Comparison of ENCODE assay signal across 8 cellular contexts in the genomic region with DNA sequence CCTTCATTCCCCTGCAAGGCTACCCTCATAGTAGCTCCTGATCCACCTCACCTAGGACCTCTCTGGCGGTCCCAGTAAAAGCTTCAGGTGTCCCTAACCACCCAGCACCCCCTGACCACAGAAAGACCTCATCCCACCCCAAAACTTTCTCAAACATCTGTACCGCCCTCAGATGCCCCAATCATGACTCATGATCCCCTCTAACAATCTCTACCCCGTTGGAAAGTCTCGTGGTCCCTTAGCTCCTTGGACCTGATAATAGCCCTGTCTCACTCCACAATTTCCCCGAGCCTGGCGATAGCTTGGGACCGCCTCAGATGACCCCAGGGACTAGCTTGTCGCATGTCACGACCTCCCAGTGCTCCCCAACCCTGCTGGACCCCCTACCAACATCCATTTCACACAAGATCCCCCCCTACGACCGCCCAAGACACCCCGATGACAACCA. TPM values are rescaled to one million over a fixed set of nuclear protein-coding genes. Genes with fewer than 3 reads are reported as not detected.
DNase-seq lines count a peak whose midpoint lies in the region; ATAC-seq, FAIRE-seq and TF ChIP-seq lines count a peak whose summit lies in the region.

No MANE protein-coding gene starts in this region.

- peak overlapping the region; percentile 98 for H2AFZ ChIP-seq in K562 (ENCODE audit: low read depth, low read length)

- H4K20me1 ChIP-seq in BLaER1 treated with 17β-estradiol and CSF1 and Interleukin-3, amounts not matched to agents 10 nM and 100 nM, result peaks cover 20 to 51% (median 45%) of the 10 kb centered on the region in 11 experiments
- peaks cover 13% of the 10 kb centered on the region for H4K20me1 ChIP-seq in K562 (replicated peaks; ENCODE audit: control insufficient read depth, insufficient read depth, low read length)

- no peak for TF ChIP-seq POLR2A in K562 (conservative IDR thresholded peaks at IDR 0.05)
- TF ChIP-seq POLR2A in upper lobe of left lung (IDR thresholded peaks at IDR 0.05), result no peak

- peaks cover 15 to 41% (median 24%) of the 10 kb centered on the region in 11 experiments; a peak in 21 of 22 replicates for H3K36me3 ChIP-seq in BLaER1 treated with 17β-estradiol and CSF1 and Interleukin-3, amounts not matched to agents 10 nM and 100 nM
- H3K36me3 ChIP-seq in K562 (ENCODE audit: control insufficient read depth, insufficient read depth, low read length) (peaks cover 29% of the 10 kb centered on the region; the same call in 2 of the 3 replicates), lower lobe of right lung (peaks cover 16% of the 10 kb centered on the region), upper lobe of left lung (peaks cover 0 to 13% (median 2%) of the 10 kb centered on the region in 4 donors)

- WGBS in K562 (ENCODE audit: insufficient coverage, low coverage, missing lambda C conversion rate), result 1% methylated on average over 9 of the region's 12 CpGs
- 1% methylated on average over 12 of the region's 12 CpGs for WGBS in upper lobe of left lung, 2 donors

- DNase-seq in KG1 (lab: John Stamatoyannopoulos, UW) (peak; percentile 18), K562 (ENCODE audit: extremely low read depth in 1 of 4, low spot score in 3 of 4) (peak; percentile 32 to 56 (median 42)), lower lobe of right lung (no peak), upper lobe of left lung (no peak), GF-D8 (lab: John Stamatoyannopoulos, UW) (no peak)

- POLR2A ChIA-PET in K562 (lab: Yijun Ruan, JAX), result interaction anchor here (0.5 to 3.1 kb wide), 12 partner anchors 11 to 212 kb away, joined by 3 to 28 read pairs (median 4); a partner anchor contains a TSS

- H3K4me1 ChIP-seq in BLaER1 treated with 17β-estradiol and CSF1 and Interleukin-3, amounts not matched to agents 10 nM and 100 nM, result peaks cover 34 to 55% (median 50%) of the 10 kb centered on the region in 10 experiments
- H3K4me1 ChIP-seq in K562 (replicated peaks in 1 of 2; ENCODE audit: control insufficient read depth in 2 of 2, insufficient read depth in 2 of 2, low read length in 2 of 2), result peaks cover 4 to 26% of the 10 kb centered on the region in 2 experiments; a peak in 4 of 5 replicates
- peaks cover 26% of the 10 kb centered on the region for H3K4me1 ChIP-seq in lower lobe of right lung
- peaks cover 20 to 30% (median 22%) of the 10 kb centered on the region in 4 donors for H3K4me1 ChIP-seq in upper lobe of left lung

- FAIRE-seq in K562 (lab: Jason Lieb, UNC), result peak; percentile 55

- TSS peak; percentile 67 for BruUV-seq in K562 (replicated peaks; lab: Mats Ljungman, UMichigan)

- in situ Hi-C loops in K562 (cut with MboI), result no loop called here

- intact Hi-C loops in K562 (cut with micrococcal nuclease) (no loop called here), lower lobe of right lung (cut with DNase I) (no loop called here)

- H3K27me3 ChIP-seq in BLaER1 treated with 17β-estradiol and CSF1 and Interleukin-3, amounts not matched to agents 10 nM and 100 nM, result no peaks in the 10 kb centered on the region
- H3K27me3 ChIP-seq in K562 (ENCODE audit: control insufficient read depth in 2 of 2, insufficient read depth in 2 of 2, low read length in 2 of 2) (no peaks in the 10 kb centered on the region), lower lobe of right lung (ENCODE audit: low read depth) (no peaks in the 10 kb centered on the region), upper lobe of left lung (no peaks in the 10 kb centered on the region)

- TF ChIP-seq RAD21 in K562 (CRISPR knock-in tag; conservative IDR thresholded peaks at IDR 0.05 in 1 of 2, IDR thresholded peaks at IDR 0.05 in 1 of 2), result no peak

- CTCF ChIA-PET in K562 (lab: Yijun Ruan, JAX; ENCODE audit: low intra/inter-chr PET ratio), result no interaction called here

- H3K27ac ChIP-seq in BLaER1 treated with 17β-estradiol and CSF1 and Interleukin-3, amounts not matched to agents 10 nM and 100 nM, result peak overlapping the region; percentile 95 to 99 (median 98)
- H3K27ac ChIP-seq in K562 (ENCODE audit: extremely low read depth, low read depth, low read length) (peak overlapping the region; percentile 96), lower lobe of right lung (peak overlapping the region; percentile 92), upper lobe of left lung (peak overlapping the region; percentile 91 to 95 (median 93))

- H3K9me3 ChIP-seq in BLaER1 treated with 17β-estradiol and CSF1 and Interleukin-3, amounts not matched to agents 10 nM and 100 nM (replicated peaks in 1 of 11), result no peaks in the 10 kb centered on the region
- H3K9me3 ChIP-seq in K562 (replicated peaks; ENCODE audit: control insufficient read depth, insufficient read depth, low read depth, low read length), result no peaks in the 10 kb centered on the region
- H3K9me3 ChIP-seq in lower lobe of right lung, result no peaks in the 10 kb centered on the region
- no peaks in the 10 kb centered on the region for H3K9me3 ChIP-seq in upper lobe of left lung

- peak overlapping the region; percentile 97 to 100 (median 99) for H3K9ac ChIP-seq in BLaER1 treated with 17β-estradiol and CSF1 and Interleukin-3, amounts not matched to agents 10 nM and 100 nM
- peak overlapping the region; percentile 98 to 100 for H3K9ac ChIP-seq in K562 (ENCODE audit: insufficient read depth in 1 of 2, low read depth in 2 of 2, low read length in 2 of 2)

- H3K79me2 ChIP-seq in K562 (ENCODE audit: control insufficient read depth, insufficient read depth, low read length), result peaks cover 44% of the 10 kb centered on the region

- peak overlapping the region; percentile 89 to 100 (median 96) for H3K4me3 ChIP-seq in BLaER1 treated with 17β-estradiol and CSF1 and Interleukin-3, amounts not matched to agents 10 nM and 100 nM
- H3K4me3 ChIP-seq in K562 (peak overlapping the region; percentile 90), lower lobe of right lung (peak overlapping the region; percentile 90), upper lobe of left lung (peak overlapping the region; percentile 75 to 96 (median 84))

- TF ChIP-seq CTCF in K562 (IDR thresholded peaks at IDR 0.05 in 2 of 3, conservative IDR thresholded peaks at IDR 0.05 in 1 of 3; ENCODE audit: insufficient read depth in 2 of 3, low read depth in 1 of 3, low read length in 3 of 3) (no peak), lower lobe of right lung (IDR thresholded peaks at IDR 0.05) (no peak), upper lobe of left lung (IDR thresholded peaks at IDR 0.05) (no peak)

- TF ChIP-seq EP300 in K562 (IDR thresholded peaks at IDR 0.05; ENCODE audit: low read length), result no peak
- TF ChIP-seq EP300 in upper lobe of left lung (IDR thresholded peaks at IDR 0.05), result no peak

- peak overlapping the region; percentile 90 to 98 (median 97) for H3K4me2 ChIP-seq in BLaER1 treated with 17β-estradiol and CSF1 and Interleukin-3, amounts not matched to agents 10 nM and 100 nM
- H3K4me2 ChIP-seq in K562 (ENCODE audit: insufficient read depth, low read length), result peak overlapping the region; percentile 97

- no peaks in the 10 kb centered on the region for H3K9me1 ChIP-seq in K562 (ENCODE audit: control insufficient read depth, insufficient read depth, low read length)

- ATAC-seq in K562 (no peak), lower lobe of right lung (no peak), upper lobe of left lung (ENCODE audit: low FRiP score in 2 of 2) (no peak), HG02642 (IDR thresholded peaks at IDR 0.05; ENCODE audit: poor library complexity, unreplicated experiment) (no peak), HG02610 (IDR thresholded peaks at IDR 0.05; ENCODE audit: unreplicated experiment) (no peak)

RNA-seq across cellular contexts. Expression of a gene that starts 0.5 kb away (rescaled TPM):
- total RNA-seq in K562 (2011; cell fraction: chromatin; rRNA removed; ENCODE audit: low replicate concordance), result 29.3 and 88.6 TPM in 2 replicates
- total RNA-seq in K562 (2011; cell fraction: nucleolus; rRNA removed), result 66.7 and 67.1 TPM in 2 replicates
- total RNA-seq in K562 (2011; cell fraction: nucleoplasm; rRNA removed), result 50.4 and 52.5 TPM in 2 replicates
- total RNA-seq in K562 (2014; rRNA removed) (367 and 490 TPM in 2 replicates), K562 (2014; rRNA removed; fragmentation: Illumina TruSeq; extraction: Trizol) (42.7 and 63.3 TPM in 2 replicates), K562 (2015; rRNA removed; fragmentation: Illumina TruSeq; extraction: Trizol) (268 and 274 TPM in 2 replicates), K562 (2021) (335 and 348 TPM in 2 replicates), lower lobe of right lung (150 TPM), upper lobe of left lung (100 to 1,000 TPM in 4 of 6 donors, 10 to 100 TPM in 2; 87.3 to 238 (median 157) TPM)
- polyA plus RNA-seq in K562 (2011; rRNA removed) (84.9 and 133 TPM in 2 replicates), K562 (2014; fragmentation: Illumina TruSeq; extraction: Trizol) (307 and 475 TPM in 2 replicates), K562 (2014; fragmentation: Nextera tagmentation; extraction: Ambion mirVana) (100 to 1,000 TPM; 212 to 249 TPM), K562 (2014; rRNA removed) (321 and 486 TPM in 2 replicates)
- 461 and 1,752 TPM in 2 replicates for polyA plus RNA-seq in K562 (2011; cell fraction: cytosol; rRNA removed)
- polyA plus RNA-seq in K562 (2011; cell fraction: nucleus; rRNA removed), result 140 and 189 TPM in 2 replicates
- polyA plus RNA-seq in K562 (2012), result 302 and 461 TPM in 2 replicates
- polyA minus RNA-seq in K562 (2011; rRNA and poly(A)+ RNA removed), result 9.3 and 16.9 TPM in 2 replicates
- 41.1 and 45.0 TPM in 2 replicates for polyA minus RNA-seq in K562 (2011; cell fraction: cytosol; rRNA and poly(A)+ RNA removed)
- 13.3 and 13.9 TPM in 2 replicates for polyA minus RNA-seq in K562 (2011; cell fraction: nucleus; rRNA and poly(A)+ RNA removed)

RNA-seq across cellular contexts. Expression of a gene that starts 1.6 kb away (rescaled TPM):
- total RNA-seq in K562 (2011; cell fraction: chromatin; rRNA removed; ENCODE audit: low replicate concordance), result 3.3 and 9.9 TPM in 2 replicates
- 7.8 and 8.7 TPM in 2 replicates for total RNA-seq in K562 (2011; cell fraction: nucleolus; rRNA removed)
- 5.2 and 5.6 TPM in 2 replicates for total RNA-seq in K562 (2011; cell fraction: nucleoplasm; rRNA removed)
- total RNA-seq in K562 (2014; rRNA removed) (1.9 and 3.1 TPM in 2 replicates), K562 (2014; rRNA removed; fragmentation: Illumina TruSeq; extraction: Trizol) (0.89 and 1.1 TPM in 2 replicates), K562 (2015; rRNA removed; fragmentation: Illumina TruSeq; extraction: Trizol) (0.76 and 1.1 TPM in 2 replicates), K562 (2021) (2.1 and 2.3 TPM in 2 replicates), lower lobe of right lung (8.1 TPM), upper lobe of left lung (10 to 100 TPM in 3 of 6 donors, 1 to 10 TPM in 3; 4.1 to 38.8 (median 9.3) TPM)
- polyA plus RNA-seq in K562 (2011; rRNA removed) (1.0 and 1.9 TPM in 2 replicates), K562 (2014; fragmentation: Illumina TruSeq; extraction: Trizol) (0.86 and 1.3 TPM in 2 replicates), K562 (2014; fragmentation: Nextera tagmentation; extraction: Ambion mirVana) (under 1 TPM; 0.03 to 0.06 TPM), K562 (2014; rRNA removed) (1.9 and 3.4 TPM in 2 replicates)
- 2.2 and 2.7 TPM in 2 replicates for polyA plus RNA-seq in K562 (2011; cell fraction: cytosol; rRNA removed)
- polyA plus RNA-seq in K562 (2011; cell fraction: nucleus; rRNA removed), result 4.0 and 5.0 TPM in 2 replicates
- 1.1 and 2.2 TPM in 2 replicates for polyA plus RNA-seq in K562 (2012)
- polyA minus RNA-seq in K562 (2011; rRNA and poly(A)+ RNA removed), result 0.77 and 0.84 TPM in 2 replicates
- 0.57 and 0.73 TPM in 2 replicates for polyA minus RNA-seq in K562 (2011; cell fraction: cytosol; rRNA and poly(A)+ RNA removed)
- 1.3 and 1.8 TPM in 2 replicates for polyA minus RNA-seq in K562 (2011; cell fraction: nucleus; rRNA and poly(A)+ RNA removed)

RNA-seq across cellular contexts. Expression of a gene that starts 11.0 kb away (rescaled TPM):
- 3.5 and 9.3 TPM in 2 replicates for total RNA-seq in K562 (2011; cell fraction: chromatin; rRNA removed; ENCODE audit: low replicate concordance)
- 6.8 and 8.0 TPM in 2 replicates for total RNA-seq in K562 (2011; cell fraction: nucleolus; rRNA removed)
- total RNA-seq in K562 (2011; cell fraction: nucleoplasm; rRNA removed), result 3.4 and 3.8 TPM in 2 replicates
- total RNA-seq in K562 (2014; rRNA removed) (2.4 and 4.0 TPM in 2 replicates), K562 (2014; rRNA removed; fragmentation: Illumina TruSeq; extraction: Trizol) (0.61 and 0.62 TPM in 2 replicates), K562 (2015; rRNA removed; fragmentation: Illumina TruSeq; extraction: Trizol) (0.91 and 1.7 TPM in 2 replicates), K562 (2021) (1.7 and 2.2 TPM in 2 replicates), lower lobe of right lung (76.7 TPM), upper lobe of left lung (100 to 1,000 TPM in 4 of 6 donors, 10 to 100 TPM in 2; 20.6 to 414 (median 115) TPM)
- polyA plus RNA-seq in K562 (2011; rRNA removed) (1.0 and 2.4 TPM in 2 replicates), K562 (2014; fragmentation: Illumina TruSeq; extraction: Trizol) (0.59 and 1.0 TPM in 2 replicates), K562 (2014; fragmentation: Nextera tagmentation; extraction: Ambion mirVana) (under 1 TPM; 0.15 TPM), K562 (2014; rRNA removed) (2.7 and 3.1 TPM in 2 replicates)
- 2.7 and 2.8 TPM in 2 replicates for polyA plus RNA-seq in K562 (2011; cell fraction: cytosol; rRNA removed)
- polyA plus RNA-seq in K562 (2011; cell fraction: nucleus; rRNA removed), result 5.7 and 7.4 TPM in 2 replicates
- 1.5 and 4.5 TPM in 2 replicates for polyA plus RNA-seq in K562 (2012)
- polyA minus RNA-seq in K562 (2011; rRNA and poly(A)+ RNA removed), result 0.42 and 0.54 TPM in 2 replicates
- polyA minus RNA-seq in K562 (2011; cell fraction: cytosol; rRNA and poly(A)+ RNA removed), result 1.1 and 1.4 TPM in 2 replicates
- polyA minus RNA-seq in K562 (2011; cell fraction: nucleus; rRNA and poly(A)+ RNA removed), result 1.00 and 1.8 TPM in 2 replicates

RNA-seq across cellular contexts. Expression of a gene that starts 32.7 kb away (rescaled TPM):
- total RNA-seq in K562 (2011; cell fraction: chromatin; rRNA removed; ENCODE audit: low replicate concordance), result not detected in 2 replicates
- total RNA-seq in K562 (2011; cell fraction: nucleolus; rRNA removed), result 0.17 TPM in 1 of 2 replicates, not detected in the other
- not detected in 2 replicates for total RNA-seq in K562 (2011; cell fraction: nucleoplasm; rRNA removed)
- total RNA-seq in K562 (2014; rRNA removed) (not detected in 2 replicates), K562 (2014; rRNA removed; fragmentation: Illumina TruSeq; extraction: Trizol) (not detected in 2 replicates), K562 (2015; rRNA removed; fragmentation: Illumina TruSeq; extraction: Trizol) (not detected in 2 replicates), K562 (2021) (not detected in 2 replicates), lower lobe of right lung (not detected), upper lobe of left lung (not detected)
- polyA plus RNA-seq in K562 (2011; rRNA removed) (not detected in 2 replicates), K562 (2014; fragmentation: Illumina TruSeq; extraction: Trizol) (not detected in 2 replicates), K562 (2014; fragmentation: Nextera tagmentation; extraction: Ambion mirVana) (not detected), K562 (2014; rRNA removed) (not detected in 2 replicates)
- not detected in 2 replicates for polyA plus RNA-seq in K562 (2011; cell fraction: cytosol; rRNA removed)
- not detected in 2 replicates for polyA plus RNA-seq in K562 (2011; cell fraction: nucleus; rRNA removed)
- not detected in 2 replicates for polyA plus RNA-seq in K562 (2012)
- polyA minus RNA-seq in K562 (2011; rRNA and poly(A)+ RNA removed), result not detected in 2 replicates
- not detected in 2 replicates for polyA minus RNA-seq in K562 (2011; cell fraction: cytosol; rRNA and poly(A)+ RNA removed)
- not detected in 2 replicates for polyA minus RNA-seq in K562 (2011; cell fraction: nucleus; rRNA and poly(A)+ RNA removed)

RNA-seq across cellular contexts. Expression of a gene that starts 51.8 kb away (rescaled TPM):
- total RNA-seq in K562 (2011; cell fraction: chromatin; rRNA removed; ENCODE audit: low replicate concordance), result 0.32 TPM in 1 of 2 replicates, not detected in the other
- not detected in 2 replicates for total RNA-seq in K562 (2011; cell fraction: nucleolus; rRNA removed)
- not detected in 2 replicates for total RNA-seq in K562 (2011; cell fraction: nucleoplasm; rRNA removed)
- total RNA-seq in K562 (2014; rRNA removed), result 0.29 TPM in 1 of 2 replicates, not detected in the other
- not detected in 2 replicates for total RNA-seq in K562 (2014; rRNA removed; fragmentation: Illumina TruSeq; extraction: Trizol)
- not detected in 2 replicates for total RNA-seq in K562 (2015; rRNA removed; fragmentation: Illumina TruSeq; extraction: Trizol)
- total RNA-seq in K562 (2021), result 0.09 TPM in 1 of 2 replicates, not detected in the other
- not detected in 2 replicates for polyA plus RNA-seq in K562 (2011; rRNA removed)
- polyA plus RNA-seq in K562 (2011; cell fraction: cytosol; rRNA removed), result not detected in 2 replicates
- not detected in 2 replicates for polyA plus RNA-seq in K562 (2011; cell fraction: nucleus; rRNA removed)
- 0.32 TPM in 1 of 2 replicates, not detected in the other for polyA plus RNA-seq in K562 (2012)
- polyA plus RNA-seq in K562 (2014; fragmentation: Illumina TruSeq; extraction: Trizol), result not detected in 2 replicates
- not detected for polyA plus RNA-seq in K562 (2014; fragmentation: Nextera tagmentation; extraction: Ambion mirVana)
- polyA plus RNA-seq in K562 (2014; rRNA removed), result not detected in 2 replicates
- not detected in 2 replicates for polyA minus RNA-seq in K562 (2011; rRNA and poly(A)+ RNA removed)
- polyA minus RNA-seq in K562 (2011; cell fraction: cytosol; rRNA and poly(A)+ RNA removed), result not detected in 2 replicates
- not detected in 2 replicates for polyA minus RNA-seq in K562 (2011; cell fraction: nucleus; rRNA and poly(A)+ RNA removed)
- 11.3 TPM for total RNA-seq in lower lobe of right lung
- total RNA-seq in upper lobe of left lung, result 10 to 100 TPM in 4 of 6 donors, 1 to 10 TPM in 2; 4.2 to 19.5 (median 12.7) TPM

Comparison
In these comparisons a context has a peak if more than half of its experiments do, and no peak if none do; other contexts are left out.
1. DNase-seq: peak in KG1 (single experiment) and K562 (4 of 4); none in lower lobe of right lung (single experiment), upper lobe of left lung (0 of 2) and GF-D8 (single experiment).
2. Peak in every context shown above with its lines, with median percentiles within 50 percentile points of each other: H3K27ac ChIP-seq and H3K4me3 ChIP-seq.